8 cellular contexts compared by ENCODE assay signal in genomic region chr17:35243459-35244204, GRCh38. TPM values are rescaled to one million over a fixed set of nuclear protein-coding genes. Genes with fewer than 3 reads are reported as not detected.
DNase-seq lines count a peak whose midpoint lies in the region; TF ChIP-seq lines count a peak whose summit lies in the region.

No MANE protein-coding gene starts in this region.

- H3K27ac Mint-ChIP-seq in activated naive CD4-positive, alpha-beta T cell treated with anti-CD3 and anti-CD28 coated beads, Interleukin-2, amount 10 ng/mL, durations not matched to agents 7 days and 5 days, result peak overlapping the region; percentile 99
- peak overlapping the region; percentile 100 for H3K27ac Mint-ChIP-seq in osteocyte (ENCODE audit: unreplicated experiment)

- peaks cover 4% of the 10 kb centered on the region for H3K27me3 Mint-ChIP-seq in activated naive CD4-positive, alpha-beta T cell treated with anti-CD3 and anti-CD28 coated beads, Interleukin-2, amount 10 ng/mL, durations not matched to agents 7 days and 5 days
- no peaks in the 10 kb centered on the region for H3K27me3 Mint-ChIP-seq in osteocyte (ENCODE audit: unreplicated experiment)

- no peaks in the 10 kb centered on the region for H3K36me3 ChIP-seq in A673 (ENCODE audit: insufficient read depth, low read length, poor library complexity, severe bottlenecking)
- 0 out of 2 replicates have a peak, but pooled peaks cover 12% of the 10 kb centered on the region for H3K36me3 ChIP-seq in GM23248 (ENCODE audit: low read depth)
- H3K36me3 ChIP-seq in urinary bladder (ENCODE audit: insufficient read depth), result peaks cover 3% of the 10 kb centered on the region

- H3K9me2 ChIP-seq in GM23248 (ENCODE audit: insufficient read depth), result no peaks in the 10 kb centered on the region

- CTCF ChIA-PET in A673 (lab: Charles Lee), result no interaction called here
- CTCF ChIA-PET in activated naive CD4-positive, alpha-beta T cell treated with anti-CD3 and anti-CD28 coated beads, Interleukin-2, amount 10 ng/mL, durations not matched to agents 7 days and 5 days (lab: Charles Lee), result interaction anchor here (0.6 to 5.8 kb wide), 6 partner anchors 29 to 370 kb away, joined by 3 to 49 read pairs (median 4); partner anchors contain the start of genes NLE1 and SLFN12L

- H3K27me3 ChIP-seq in A673 (replicated peaks; ENCODE audit: insufficient read depth, low read depth, low read length, poor library complexity) (no peaks in the 10 kb centered on the region), GM23248 (replicated peaks; ENCODE audit: insufficient read depth) (no peaks in the 10 kb centered on the region)

- intact Hi-C loops in A673 (cut with micrococcal nuclease; ENCODE audit: unreplicated experiment) (loop anchor here (2.0 kb wide), 2 partner anchors 19 to 51 kb away; no protein-coding TSS in a partner anchor), head of caudate nucleus (cut with DNase I) (no loop called here)

- DNase-seq in A673 (ENCODE audit: low spot score) (peak; percentile 44), GM23248 (peak; percentile 86), RPMI8226 (peak; percentile 29), head of caudate nucleus (peak in 26 of 42 donors; percentile 3 to 50 (median 16)), osteocyte (ENCODE audit: extremely low spot score, unreplicated experiment) (no peak), NCI-H524 (lab: John Stamatoyannopoulos, UW) (no peak)
- DNase-seq in activated naive CD4-positive, alpha-beta T cell treated with anti-CD3 and anti-CD28 coated beads, Interleukin-2, amount 10 ng/mL, durations not matched to agents 7 days and 5 days, result peak; percentile 67

- peak overlapping the region; percentile 76 for H3K4me3 ChIP-seq in A673 (ENCODE audit: low read depth, low read length, poor library complexity, severe bottlenecking)
- peak overlapping the region; percentile 98 for H3K4me3 ChIP-seq in GM23248
- peak overlapping the region; percentile 70 for H3K4me3 ChIP-seq in urinary bladder (ENCODE audit: low read depth, low read length)

- H3K9me3 ChIP-seq in A673 (ENCODE audit: low read depth, low read length, poor library complexity, severe bottlenecking) (no peaks in the 10 kb centered on the region), GM23248 (ENCODE audit: low read depth) (no peaks in the 10 kb centered on the region)

- no peaks in the 10 kb centered on the region for H4K20me1 ChIP-seq in GM23248 (ENCODE audit: insufficient read depth)

- peak overlapping the region; percentile 74 for H3K27ac ChIP-seq in A673 (ENCODE audit: low read depth, low read length, poor library complexity, severe bottlenecking)
- peak overlapping the region; percentile 100 for H3K27ac ChIP-seq in GM23248
- peak overlapping the region; percentile 96 for H3K27ac ChIP-seq in urinary bladder (ENCODE audit: low read depth)

- TF ChIP-seq CTCF in A673 (conservative IDR thresholded peaks at IDR 0.05; ENCODE audit: low read depth, low read length) (no peak), osteocyte (IDR thresholded peaks at IDR 0.05) (no peak)

- H3K4me3 Mint-ChIP-seq in activated naive CD4-positive, alpha-beta T cell treated with anti-CD3 and anti-CD28 coated beads, Interleukin-2, amount 10 ng/mL, durations not matched to agents 7 days and 5 days, result peak overlapping the region; percentile 91
- peak overlapping the region; percentile 96 for H3K4me3 Mint-ChIP-seq in osteocyte (ENCODE audit: unreplicated experiment)

- peaks cover 28% of the 10 kb centered on the region for H3F3A ChIP-seq in GM23248 (ENCODE audit: insufficient read depth)

- peaks cover 59% of the 10 kb centered on the region for H3K4me1 Mint-ChIP-seq in activated naive CD4-positive, alpha-beta T cell treated with anti-CD3 and anti-CD28 coated beads, Interleukin-2, amount 10 ng/mL, durations not matched to agents 7 days and 5 days
- peaks cover 46% of the 10 kb centered on the region for H3K4me1 Mint-ChIP-seq in osteocyte (ENCODE audit: unreplicated experiment)

- POLR2A ChIA-PET in A673 (lab: Charles Lee; ENCODE audit: low non-redundant PET), result no interaction called here

- H3K36me3 Mint-ChIP-seq in activated naive CD4-positive, alpha-beta T cell treated with anti-CD3 and anti-CD28 coated beads, Interleukin-2, amount 10 ng/mL, durations not matched to agents 7 days and 5 days, result peaks cover 71% of the 10 kb centered on the region
- H3K36me3 Mint-ChIP-seq in osteocyte (ENCODE audit: unreplicated experiment), result peaks cover 14% of the 10 kb centered on the region

- WGBS in GM23248 (ENCODE audit: low coverage in 1 of 2, low lambda C conversion rate in 2 of 2, missing lambda C conversion rate in 2 of 2), 2 experiments, result 2 to 3% methylated on average over 17 of the region's 17 CpGs
- 1% methylated on average over 17 of the region's 17 CpGs for WGBS in urinary bladder

- peaks cover 53% of the 10 kb centered on the region for H3K79me2 ChIP-seq in GM23248 (ENCODE audit: insufficient read depth)

- no peaks in the 10 kb centered on the region for H3K9me3 Mint-ChIP-seq in activated naive CD4-positive, alpha-beta T cell treated with anti-CD3 and anti-CD28 coated beads, Interleukin-2, amount 10 ng/mL, durations not matched to agents 7 days and 5 days
- H3K9me3 Mint-ChIP-seq in osteocyte (ENCODE audit: unreplicated experiment), result no peaks in the 10 kb centered on the region

- peak overlapping the region; percentile 93 for H3K4me2 ChIP-seq in GM23248 (ENCODE audit: unreplicated experiment)

- BruUV-seq in A673 (replicated peaks; lab: Mats Ljungman, UMichigan), result TSS peak; percentile 78

- peak overlapping the region; percentile 100 for H3K9ac ChIP-seq in GM23248

- in situ Hi-C loops in GM23248 (cut with MboI), result no loop called here

- H2AFZ ChIP-seq in GM23248, result peak overlapping the region; percentile 86

- H3K4me1 ChIP-seq in A673 (ENCODE audit: insufficient read depth, low read length, poor library complexity, severe bottlenecking), result peaks cover 15% of the 10 kb centered on the region
- peaks cover 31% of the 10 kb centered on the region for H3K4me1 ChIP-seq in GM23248 (ENCODE audit: insufficient read depth)
- H3K4me1 ChIP-seq in urinary bladder (ENCODE audit: insufficient read depth), result no peaks in the 10 kb centered on the region

RNA-seq across cellular contexts. Expression of gene SLFN5, which starts 0.8 kb away (rescaled TPM):
- 5.2 and 5.3 TPM in 2 replicates for total RNA-seq in A673 (2021)
- total RNA-seq in GM23248 (2014; rRNA removed; shearing (Covaris generic)), result 57.3 and 72.7 TPM in 2 replicates
- 33.4 and 33.9 TPM in 2 replicates for polyA plus RNA-seq in GM23248 (2016; fragmentation: Nextera tagmentation; extraction: Ambion mirVana)
- 79.0 and 82.4 TPM in 2 replicates for total RNA-seq in osteocyte
- 30.3 TPM for total RNA-seq in urinary bladder
- polyA plus RNA-seq in urinary bladder, result 12.6 TPM

RNA-seq across cellular contexts. Expression of gene SLC35G3, which starts 49.4 kb away (rescaled TPM):
- total RNA-seq in A673 (2021), result not detected in 2 replicates
- total RNA-seq in GM23248 (2014; rRNA removed; shearing (Covaris generic)), result not detected in 2 replicates
- polyA plus RNA-seq in GM23248 (2016; fragmentation: Nextera tagmentation; extraction: Ambion mirVana), result not detected in 2 replicates
- not detected in 2 replicates for total RNA-seq in osteocyte
- total RNA-seq in urinary bladder, result not detected
- polyA plus RNA-seq in urinary bladder, result not detected

Comparison
In these comparisons a context has a peak if more than half of its experiments do, and no peak if none do; other contexts are left out.
1. DNase-seq: peak in A673 (single experiment), GM23248 (single experiment), RPMI8226 (single experiment), activated naive CD4-positive, alpha-beta T cell treated with anti-CD3 and anti-CD28 coated beads, Interleukin-2, amount 10 ng/mL, durations not matched to agents 7 days and 5 days (single experiment) and head of caudate nucleus (26 of 42); none in osteocyte (single experiment) and NCI-H524 (0 of 2).
2. Peak in every context shown above with its lines, with median percentiles within 50 percentile points of each other: H3K27ac ChIP-seq and H3K4me3 ChIP-seq.